13 cellular contexts compared by ENCODE assay signal in genomic region chr16:87321336-87322107, GRCh38.
"Had no signal": no experiment of that assay in that cellular context is flagged by ENCODE, and none has a peak within 500 bp of the region (broad histone marks: within the 10 kb centered on the region; RNA-seq: fewer than 3 reads in every experiment).

No MANE protein-coding gene starts in this region.

- DNase-seq: activated CD4-positive, alpha-beta T cell treated with anti-CD3 and anti-CD28 coated beads for 48 hours; hypothalamus; left cardiac atrium; naive B cell; T-helper 1 cell; transverse colon had no signal

- H3K27ac ChIP-seq: neutrophil, transverse colon had no signal

- H3K4me3 ChIP-seq: lung, smooth muscle cell, transverse colon had no signal

- ATAC-seq: left cardiac atrium; right cardiac atrium; stimulated activated effector memory CD8-positive, alpha-beta T cell treated with anti-CD3 and anti-CD28 coated beads, Interleukin-12 subunit alpha, Interleukin-12 subunit beta, amount 100 ng/mL, for 72 hours; WTC11 had no signal

- H3K9me3 Mint-ChIP-seq: activated T-helper 2 cell treated with anti-CD3 and anti-CD28 coated beads, Interferon-gamma antibody, Interleukin-2, Interleukin-4, amounts not matched to agents 10 μg/mL and 5 μg/mL and 100 μg/mL, durations not matched to agents 14 hours and 24 hours and 36 hours; naive B cell; stimulated activated effector memory CD8-positive, alpha-beta T cell treated with anti-CD3 and anti-CD28 coated beads, Interleukin-12 subunit alpha, Interleukin-12 subunit beta, amount 100 ng/mL, for 72 hours; WTC11 had no signal

- H3K27me3 Mint-ChIP-seq: naive B cell had no signal

- H3K27ac Mint-ChIP-seq: activated T-helper 2 cell treated with anti-CD3 and anti-CD28 coated beads, Interferon-gamma antibody, Interleukin-2, Interleukin-4, amounts not matched to agents 10 μg/mL and 5 μg/mL and 100 μg/mL, durations not matched to agents 14 hours and 24 hours and 36 hours; stimulated activated effector memory CD8-positive, alpha-beta T cell treated with anti-CD3 and anti-CD28 coated beads, Interleukin-12 subunit alpha, Interleukin-12 subunit beta, amount 100 ng/mL, for 72 hours; WTC11 had no signal

- H3K36me3 ChIP-seq: neutrophil, transverse colon had no signal

- H3K9me3 ChIP-seq: neutrophil, transverse colon had no signal

- H3K27me3 ChIP-seq: neutrophil, transverse colon had no signal

- H3K4me3 Mint-ChIP-seq: stimulated activated effector memory CD8-positive, alpha-beta T cell treated with anti-CD3 and anti-CD28 coated beads, Interleukin-12 subunit alpha, Interleukin-12 subunit beta, amount 100 ng/mL, for 72 hours; WTC11 had no signal

- H3K36me3 Mint-ChIP-seq: naive B cell, WTC11 had no signal
